ENCODE assay signal across 8 cellular contexts in genomic region chr3:47476330-47476626, GRCh38. TPM values are rescaled to one million over a fixed set of nuclear protein-coding genes. Genes with fewer than 3 reads are reported as not detected.
DNase-seq lines count a peak whose midpoint lies in the region; ATAC-seq and TF ChIP-seq lines count a peak whose summit lies in the region.

No MANE protein-coding gene starts in this region.

- in situ Hi-C loops in astrocyte of the spinal cord (cut with HindIII; ENCODE audit: low sequenced_read_pairs): no loop called here

- no peaks in the 10 kb centered on the region for H3K36me3 Mint-ChIP-seq in activated naive CD4-positive, alpha-beta T cell treated with anti-CD3 and anti-CD28 coated beads, Interleukin-2, amount 50 U/mL, for 24 hours
- no peaks in the 10 kb centered on the region for H3K36me3 Mint-ChIP-seq in memory B cell

- DNase-seq in activated naive CD4-positive, alpha-beta T cell (lab: John Stamatoyannopoulos, UW): no peak
- DNase-seq in astrocyte of the spinal cord (ENCODE audit: low read depth, low spot score) (no peak), memory B cell (ENCODE audit: low spot score in 2 of 2) (no peak), upper lobe of left lung (no peak)
- no peak for DNase-seq in stimulated activated naive CD4-positive, alpha-beta T cell treated with Interleukin-2 at 50 U/mL for 16 hours (lab: John Stamatoyannopoulos, UW)

- no peak for TF ChIP-seq CTCF in astrocyte of the spinal cord (IDR thresholded peaks at IDR 0.05; ENCODE audit: low read depth, low read length)
- no peak for TF ChIP-seq CTCF in upper lobe of left lung (IDR thresholded peaks at IDR 0.05)

- H3K36me3 ChIP-seq in upper lobe of left lung: no peaks in the 10 kb centered on the region

- TF ChIP-seq POLR2A in upper lobe of left lung (IDR thresholded peaks at IDR 0.05): no peak

- H3K27me3 ChIP-seq in upper lobe of left lung: no peaks in the 10 kb centered on the region

- peak overlapping the region; percentile 90 for H3K4me3 Mint-ChIP-seq in activated naive CD4-positive, alpha-beta T cell treated with anti-CD3 and anti-CD28 coated beads, Interleukin-2, amount 50 U/mL, for 24 hours
- H3K4me3 Mint-ChIP-seq in memory B cell: peak overlapping the region; percentile 91

- no peak for ATAC-seq in memory B cell (ENCODE audit: low read depth)
- ATAC-seq in upper lobe of left lung (ENCODE audit: low FRiP score in 2 of 2): no peak
- ATAC-seq in GM21390 (IDR thresholded peaks at IDR 0.05; ENCODE audit: unreplicated experiment): no peak
- no peak for ATAC-seq in HG02885 (IDR thresholded peaks at IDR 0.05; ENCODE audit: poor library complexity, unreplicated experiment)

- H3K4me1 Mint-ChIP-seq in activated naive CD4-positive, alpha-beta T cell treated with anti-CD3 and anti-CD28 coated beads, Interleukin-2, amount 50 U/mL, for 24 hours: peaks cover 38% of the 10 kb centered on the region
- H3K4me1 Mint-ChIP-seq in memory B cell: peaks cover 19% of the 10 kb centered on the region

- no peak for TF ChIP-seq EP300 in upper lobe of left lung (IDR thresholded peaks at IDR 0.05)

- no peaks in the 10 kb centered on the region for H3K9me3 Mint-ChIP-seq in activated naive CD4-positive, alpha-beta T cell treated with anti-CD3 and anti-CD28 coated beads, Interleukin-2, amount 50 U/mL, for 24 hours
- no peaks in the 10 kb centered on the region for H3K9me3 Mint-ChIP-seq in memory B cell

- H3K4me3 ChIP-seq in astrocyte of the spinal cord (ENCODE audit: low read depth, low read length) (peak overlapping the region; percentile 75), upper lobe of left lung (peak overlapping the region; percentile 18 to 99 (median 98))

- H3K27ac Mint-ChIP-seq in activated naive CD4-positive, alpha-beta T cell treated with anti-CD3 and anti-CD28 coated beads, Interleukin-2, amount 50 U/mL, for 24 hours: peak overlapping the region; percentile 96
- peak overlapping the region; percentile 92 for H3K27ac Mint-ChIP-seq in memory B cell

- H3K27me3 Mint-ChIP-seq in activated naive CD4-positive, alpha-beta T cell treated with anti-CD3 and anti-CD28 coated beads, Interleukin-2, amount 50 U/mL, for 24 hours: no peaks in the 10 kb centered on the region
- no peaks in the 10 kb centered on the region for H3K27me3 Mint-ChIP-seq in memory B cell

- no peaks in the 10 kb centered on the region for H3K9me3 ChIP-seq in upper lobe of left lung

- WGBS in upper lobe of left lung, 2 donors: 56 to 60% methylated on average over 5 of the region's 5 CpGs

- peaks cover 18 to 33% (median 19%) of the 10 kb centered on the region in 4 donors for H3K4me1 ChIP-seq in upper lobe of left lung

- peak overlapping the region; percentile 77 to 90 (median 86) for H3K27ac ChIP-seq in upper lobe of left lung

RNA-seq across cellular contexts. Expression of gene SCAP, which starts 0.5 kb away (rescaled TPM):
- total RNA-seq in upper lobe of left lung: 100 to 1,000 TPM in 2 of 6 donors, 10 to 100 TPM in 4; 65.7 to 134 (median 81.8) TPM

RNA-seq across cellular contexts. Expression of gene ELP6, which starts 37.2 kb away (rescaled TPM):
- total RNA-seq in upper lobe of left lung: 10 to 100 TPM; 14.7 to 25.8 (median 22.6) TPM
